8 cellular contexts compared by ENCODE assay signal in the genomic region with DNA sequence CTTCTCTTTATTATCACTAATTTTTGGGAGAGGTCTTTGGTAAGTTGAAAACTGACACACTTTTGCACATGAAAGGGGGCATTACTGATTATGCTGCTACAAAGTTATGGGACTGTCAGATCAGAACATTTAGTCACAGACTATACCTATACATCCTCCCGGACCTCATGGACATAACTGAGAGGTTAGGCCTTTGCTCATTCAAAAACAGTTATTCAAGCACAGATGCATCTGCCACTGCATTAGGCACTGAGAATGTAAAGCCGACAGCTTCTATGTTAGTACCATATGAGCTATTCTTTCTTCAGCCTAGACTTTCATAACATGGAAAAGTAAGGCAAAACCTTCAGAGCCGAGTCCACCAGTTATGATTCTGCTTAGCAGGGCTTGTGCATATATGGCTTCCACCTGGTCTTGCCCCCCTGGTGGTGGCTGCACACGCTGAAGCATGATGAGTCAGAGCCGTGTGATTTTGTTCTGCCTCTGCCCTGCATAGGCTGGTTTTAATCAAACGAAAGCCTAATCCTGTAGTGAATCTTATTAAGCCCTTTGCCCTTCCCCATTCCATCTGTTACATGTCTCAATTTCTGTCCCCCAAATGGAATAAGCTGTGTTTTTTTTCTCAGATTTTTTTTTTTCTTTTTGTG. TPM values are rescaled to one million over a fixed set of nuclear protein-coding genes. Genes with fewer than 3 reads are reported as not detected.
A peak's percentile ranks its signal among the peaks of the same experiment; 100 is the strongest.
DNase-seq lines count a peak whose midpoint lies in the region; ATAC-seq lines count a peak whose summit lies in the region.

No MANE protein-coding gene starts in this region.

- H3K27ac Mint-ChIP-seq in activated naive CD4-positive, alpha-beta T cell treated with anti-CD3 and anti-CD28 coated beads, Interleukin-2, amount 50 U/mL, for 72 hours = no peak overlapping the region
- no peak overlapping the region for H3K27ac Mint-ChIP-seq in stimulated activated naive CD8-positive, alpha-beta T cell treated with anti-CD3 and anti-CD28 coated beads, Interleukin-15, amount 100 ng/mL, for 72 hours
- H3K27ac Mint-ChIP-seq in CD8-positive, alpha-beta memory T cell = no peak overlapping the region

- H3K9me3 ChIP-seq in CD8-positive, alpha-beta memory T cell (ENCODE audit: low read length) = no peaks in the 10 kb centered on the region

- H3K27me3 Mint-ChIP-seq in stimulated activated naive CD8-positive, alpha-beta T cell treated with anti-CD3 and anti-CD28 coated beads, Interleukin-15, amount 100 ng/mL, for 72 hours = peaks cover 10% of the 10 kb centered on the region
- H3K27me3 Mint-ChIP-seq in CD8-positive, alpha-beta memory T cell = peaks cover 11 to 27% of the 10 kb centered on the region in 2 donors

- H3K36me3 Mint-ChIP-seq in activated naive CD4-positive, alpha-beta T cell treated with anti-CD3 and anti-CD28 coated beads, Interleukin-2, amount 50 U/mL, for 72 hours = no peaks in the 10 kb centered on the region
- H3K36me3 Mint-ChIP-seq in CD8-positive, alpha-beta memory T cell = no peaks in the 10 kb centered on the region

- peak; percentile 56 to 61 for ATAC-seq in activated CD4-positive, CD25-positive, alpha-beta regulatory T cell treated with anti-CD3 and anti-CD28 coated beads, Interleukin-2, amount 50 U/mL, for 24 hours
- ATAC-seq in activated naive CD4-positive, alpha-beta T cell treated with anti-CD3 and anti-CD28 coated beads, Interleukin-2, amount 50 U/mL, for 72 hours = peak; percentile 39 to 65
- peak; percentile 64 for ATAC-seq in stimulated activated naive CD8-positive, alpha-beta T cell treated with anti-CD3 and anti-CD28 coated beads, Interleukin-15, amount 100 ng/mL, for 72 hours
- ATAC-seq in GM19395 (IDR thresholded peaks at IDR 0.05; ENCODE audit: unreplicated experiment) = no peak

- no peaks in the 10 kb centered on the region for H3K36me3 ChIP-seq in CD8-positive, alpha-beta memory T cell (ENCODE audit: insufficient read depth, low read length)

- CTCF ChIA-PET in CD8-positive, alpha-beta memory T cell (lab: Charles Lee) = no interaction called here

- H3K4me3 ChIP-seq in CD8-positive, alpha-beta memory T cell (ENCODE audit: low read length) = no peak overlapping the region

- no peak for DNase-seq in activated CD4-positive, CD25-positive, alpha-beta regulatory T cell (lab: John Stamatoyannopoulos, UW)
- DNase-seq in NCI-H1694 (lab: John Stamatoyannopoulos, UW) (peak; percentile 56), hepatic stellate cell (ENCODE audit: low spot score) (peak; percentile 46)
- no peak for DNase-seq in activated naive CD4-positive, alpha-beta T cell treated with anti-CD3 and anti-CD28 coated beads, Interleukin-2, amount 50 U/mL, for 72 hours (ENCODE audit: low spot score in 2 of 2)
- no peak for DNase-seq in stimulated activated naive CD8-positive, alpha-beta T cell treated with anti-CD3 and anti-CD28 coated beads, Interleukin-15, amount 100 ng/mL, for 72 hours
- DNase-seq in CD8-positive, alpha-beta memory T cell = no peak

- H3K4me1 ChIP-seq in CD8-positive, alpha-beta memory T cell (ENCODE audit: insufficient read depth, low read length) = no peaks in the 10 kb centered on the region

- no peaks in the 10 kb centered on the region for H3K9me3 Mint-ChIP-seq in activated naive CD4-positive, alpha-beta T cell treated with anti-CD3 and anti-CD28 coated beads, Interleukin-2, amount 50 U/mL, for 72 hours
- no peaks in the 10 kb centered on the region for H3K9me3 Mint-ChIP-seq in stimulated activated naive CD8-positive, alpha-beta T cell treated with anti-CD3 and anti-CD28 coated beads, Interleukin-15, amount 100 ng/mL, for 72 hours
- H3K9me3 Mint-ChIP-seq in CD8-positive, alpha-beta memory T cell = no peaks in the 10 kb centered on the region

- H3K27ac ChIP-seq in CD8-positive, alpha-beta memory T cell (ENCODE audit: low read depth, low read length) = no peak overlapping the region

- no peaks in the 10 kb centered on the region for H3K27me3 ChIP-seq in CD8-positive, alpha-beta memory T cell (ENCODE audit: insufficient read depth, low read length, poor library complexity, severe bottlenecking)

- POLR2A ChIA-PET in CD8-positive, alpha-beta memory T cell (lab: Charles Lee) = no interaction called here

- no peaks in the 10 kb centered on the region for H3K4me1 Mint-ChIP-seq in stimulated activated naive CD8-positive, alpha-beta T cell treated with anti-CD3 and anti-CD28 coated beads, Interleukin-15, amount 100 ng/mL, for 72 hours
- no peaks in the 10 kb centered on the region for H3K4me1 Mint-ChIP-seq in CD8-positive, alpha-beta memory T cell

- H3K4me3 Mint-ChIP-seq in stimulated activated naive CD8-positive, alpha-beta T cell treated with anti-CD3 and anti-CD28 coated beads, Interleukin-15, amount 100 ng/mL, for 72 hours = no peak overlapping the region
- H3K4me3 Mint-ChIP-seq in CD8-positive, alpha-beta memory T cell = no peak overlapping the region

RNA-seq across cellular contexts. Expression of a gene that starts 21.8 kb away (rescaled TPM):
- not detected for total RNA-seq in activated naive CD4-positive, alpha-beta T cell treated with anti-CD3 and anti-CD28 coated beads, Interleukin-2, amount 50 U/mL, for 72 hours
- not detected for total RNA-seq in CD8-positive, alpha-beta memory T cell
- not detected for polyA plus RNA-seq in CD8-positive, alpha-beta memory T cell

RNA-seq across cellular contexts. Expression of a gene that starts 23.0 kb away (rescaled TPM):
- not detected for total RNA-seq in activated naive CD4-positive, alpha-beta T cell treated with anti-CD3 and anti-CD28 coated beads, Interleukin-2, amount 50 U/mL, for 72 hours
- not detected for total RNA-seq in CD8-positive, alpha-beta memory T cell
- polyA plus RNA-seq in CD8-positive, alpha-beta memory T cell = not detected

Comparison
In these comparisons a context has a peak if more than half of its experiments do, and no peak if none do; other contexts are left out.
1. DNase-seq: peak in NCI-H1694 (single experiment) and hepatic stellate cell (single experiment); none in activated CD4-positive, CD25-positive, alpha-beta regulatory T cell (0 of 4), activated naive CD4-positive, alpha-beta T cell treated with anti-CD3 and anti-CD28 coated beads, Interleukin-2, amount 50 U/mL, for 72 hours (0 of 2), stimulated activated naive CD8-positive, alpha-beta T cell treated with anti-CD3 and anti-CD28 coated beads, Interleukin-15, amount 100 ng/mL, for 72 hours (0 of 2) and CD8-positive, alpha-beta memory T cell (0 of 5).